In the genomic region with DNA sequence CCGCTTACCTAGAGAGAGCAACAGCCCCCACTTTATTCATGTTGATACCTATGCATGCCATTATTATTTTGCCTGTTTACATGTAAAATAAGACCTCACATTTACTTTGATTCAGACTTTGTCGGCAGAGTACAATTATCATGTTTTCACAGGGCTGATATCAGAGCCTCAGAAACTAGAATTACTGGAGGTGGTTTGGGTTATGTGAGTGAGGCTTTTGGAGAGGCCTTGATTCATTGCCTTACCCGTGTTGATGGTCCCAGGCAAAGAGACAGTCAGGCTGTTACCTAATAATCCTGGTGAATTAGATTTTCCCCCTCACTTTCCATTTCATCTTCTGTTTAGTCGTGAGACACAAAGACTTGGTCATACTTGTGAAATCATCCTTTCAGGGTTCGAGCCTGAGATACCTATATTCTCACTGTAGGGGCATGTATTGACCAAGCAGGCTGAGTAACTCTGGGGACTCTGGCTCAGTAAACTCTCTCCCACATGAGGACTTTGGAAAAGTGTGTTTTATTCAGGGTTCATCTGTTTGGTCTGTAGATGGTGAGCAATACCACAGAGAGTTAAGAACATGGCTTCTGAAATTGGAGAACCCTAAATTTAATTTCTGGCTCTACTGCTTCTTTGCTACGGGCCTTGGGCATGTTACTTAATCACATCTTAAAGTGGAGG, we compare ENCODE assay signal across 17 cellular contexts.
DNase-seq lines count a peak whose midpoint lies in the region; ATAC-seq and TF ChIP-seq lines count a peak whose summit lies in the region.
"Had no signal": no experiment of that assay in that cellular context is flagged by ENCODE, and none has a peak within 500 bp of the region (broad histone marks: within the 10 kb centered on the region; RNA-seq: fewer than 3 reads in every experiment).

No MANE protein-coding gene starts in this region.

- H3K9me3 ChIP-seq in mononuclear cell (ENCODE audit: low read depth, low read length) (no peaks in the 10 kb centered on the region), transverse colon (no peaks in the 10 kb centered on the region), A673 (ENCODE audit: low read depth, low read length, poor library complexity, severe bottlenecking) (no peaks in the 10 kb centered on the region)
- H3K9me3 ChIP-seq: pancreas had no signal

- H3K4me1 ChIP-seq in mononuclear cell (ENCODE audit: insufficient read depth, low read length) (peaks cover 72% of the 10 kb centered on the region), transverse colon (peaks cover 0 to 9% (median 7%) of the 10 kb centered on the region in 4 donors), A673 (ENCODE audit: insufficient read depth, low read length, poor library complexity, severe bottlenecking) (no peaks in the 10 kb centered on the region)

- no peaks in the 10 kb centered on the region for H3K9me3 Mint-ChIP-seq in activated naive CD8-positive, alpha-beta T cell treated with anti-CD3 and anti-CD28 coated beads, Interleukin-2, amount 50 U/mL, for 24 hours
- H3K9me3 Mint-ChIP-seq in activated naive CD8-positive, alpha-beta T cell treated with anti-CD3 and anti-CD28 coated beads for 36 hours, result no peaks in the 10 kb centered on the region
- H3K9me3 Mint-ChIP-seq in HFFc6, result peaks cover 4% of the 10 kb centered on the region; the same call in 1 of the 2 replicates

- peak; percentile 15 for DNase-seq in activated naive CD8-positive, alpha-beta T cell treated with anti-CD3 and anti-CD28 coated beads, Interleukin-2, amount 50 U/mL, for 24 hours
- no peak for DNase-seq in activated naive CD8-positive, alpha-beta T cell treated with anti-CD3 and anti-CD28 coated beads for 36 hours
- peak; percentile 24 for DNase-seq in MV-4-11 (lab: John Stamatoyannopoulos, UW)
- no peak for DNase-seq in transverse colon
- DNase-seq in A673 (ENCODE audit: low spot score), result no peak
- DNase-seq in HFFc6, result no peak
- DNase-seq: activated gamma-delta T cell treated with Interleukin-2 at 50 U/mL for 16 hours; dermis blood vessel endothelial cell; GM23248; kidney glomerular epithelial cell; NCI-H1930; NCI-H510A treated with DMSO at 0.1 percent for 48 hours; pancreas; stimulated activated naive CD4-positive, alpha-beta T cell had no signal

- POLR2A ChIA-PET in A673 (lab: Charles Lee; ENCODE audit: low non-redundant PET), result no interaction called here

- H3K36me3 Mint-ChIP-seq in activated naive CD8-positive, alpha-beta T cell treated with anti-CD3 and anti-CD28 coated beads, Interleukin-2, amount 50 U/mL, for 24 hours (ENCODE audit: low read depth), result peaks cover 23% of the 10 kb centered on the region
- peaks cover 25% of the 10 kb centered on the region for H3K36me3 Mint-ChIP-seq in activated naive CD8-positive, alpha-beta T cell treated with anti-CD3 and anti-CD28 coated beads for 36 hours
- H3K36me3 Mint-ChIP-seq in HFFc6 (ENCODE audit: low read depth), result no peaks in the 10 kb centered on the region

- no peaks in the 10 kb centered on the region for H3K27me3 Mint-ChIP-seq in activated naive CD8-positive, alpha-beta T cell treated with anti-CD3 and anti-CD28 coated beads, Interleukin-2, amount 50 U/mL, for 24 hours
- no peaks in the 10 kb centered on the region for H3K27me3 Mint-ChIP-seq in activated naive CD8-positive, alpha-beta T cell treated with anti-CD3 and anti-CD28 coated beads for 36 hours
- peaks cover 2% of the 10 kb centered on the region for H3K27me3 Mint-ChIP-seq in HFFc6 (ENCODE audit: insufficient read depth)

- H3K27ac Mint-ChIP-seq in activated naive CD8-positive, alpha-beta T cell treated with anti-CD3 and anti-CD28 coated beads, Interleukin-2, amount 50 U/mL, for 24 hours, result no peak overlapping the region
- no peak overlapping the region for H3K27ac Mint-ChIP-seq in activated naive CD8-positive, alpha-beta T cell treated with anti-CD3 and anti-CD28 coated beads for 36 hours
- no peak overlapping the region for H3K27ac Mint-ChIP-seq in HFFc6

- no peak for TF ChIP-seq POLR2A in transverse colon (IDR thresholded peaks at IDR 0.05)

- H3K4me3 ChIP-seq in mononuclear cell (ENCODE audit: low read length) (peak overlapping the region; percentile 95), transverse colon (peak overlapping the region in 2 of 4 donors; percentile 4 to 76), A673 (ENCODE audit: low read depth, low read length, poor library complexity, severe bottlenecking) (no peak overlapping the region)
- H3K4me3 ChIP-seq: GM23248, smooth muscle cell had no signal

- CTCF ChIA-PET in A673 (lab: Charles Lee), result no interaction called here

- ATAC-seq in activated naive CD8-positive, alpha-beta T cell treated with anti-CD3 and anti-CD28 coated beads, Interleukin-2, amount 50 U/mL, for 24 hours, result peak; percentile 39
- no peak for ATAC-seq in HG03342 (IDR thresholded peaks at IDR 0.05; ENCODE audit: unreplicated experiment)
- ATAC-seq: pancreas had no signal

- intact Hi-C loops in transverse colon (cut with DNase I; ENCODE audit: low total_unique reads) (no loop called here), A673 (cut with micrococcal nuclease; ENCODE audit: unreplicated experiment) (no loop called here)

- H3K36me3 ChIP-seq in transverse colon (no peaks in the 10 kb centered on the region), A673 (ENCODE audit: insufficient read depth, low read length, poor library complexity, severe bottlenecking) (no peaks in the 10 kb centered on the region)
- H3K36me3 ChIP-seq: pancreas had no signal

- peak overlapping the region in 3 of 4 donors; percentile 84 to 92 (median 90) for H3K27ac ChIP-seq in transverse colon
- no peak overlapping the region for H3K27ac ChIP-seq in A673 (ENCODE audit: low read depth, low read length, poor library complexity, severe bottlenecking)
- H3K27ac ChIP-seq: GM23248, pancreas had no signal

- H3K4me1 Mint-ChIP-seq in activated naive CD8-positive, alpha-beta T cell treated with anti-CD3 and anti-CD28 coated beads, Interleukin-2, amount 50 U/mL, for 24 hours, result peaks cover 29% of the 10 kb centered on the region
- peaks cover 27% of the 10 kb centered on the region for H3K4me1 Mint-ChIP-seq in activated naive CD8-positive, alpha-beta T cell treated with anti-CD3 and anti-CD28 coated beads for 36 hours
- peaks cover 22% of the 10 kb centered on the region for H3K4me1 Mint-ChIP-seq in HFFc6 (ENCODE audit: low read depth)

- no peak for TF ChIP-seq EP300 in transverse colon (IDR thresholded peaks at IDR 0.05; ENCODE audit: low read depth)

- WGBS in transverse colon (ENCODE audit: low coverage in 1 of 2), 2 donors, result 65 to 76% methylated on average over 4 to 6 of the region's 6 CpGs

- BruUV-seq in A673 (replicated peaks; lab: Mats Ljungman, UMichigan), result no TSS peak

- no peaks in the 10 kb centered on the region for H3K27me3 ChIP-seq in mononuclear cell (ENCODE audit: insufficient read depth, low read length)
- no peaks in the 10 kb centered on the region for H3K27me3 ChIP-seq in transverse colon
- peaks cover 99% of the 10 kb centered on the region for H3K27me3 ChIP-seq in A673 (replicated peaks; ENCODE audit: insufficient read depth, low read depth, low read length, poor library complexity)
- H3K27me3 ChIP-seq: pancreas had no signal

- in situ Hi-C loops in transverse colon (cut with MboI; ENCODE audit: low pct_ligation_motif_present in 1 of 4, low pct_unique_long_range_greater_than_20kb in 1 of 4, low sequenced_read_pairs in 3 of 4), result no loop called here

- TF ChIP-seq CTCF in transverse colon (IDR thresholded peaks at IDR 0.05) (no peak), A673 (conservative IDR thresholded peaks at IDR 0.05; ENCODE audit: low read depth, low read length) (no peak), HFFc6 (IDR thresholded peaks at IDR 0.05) (no peak)

- no peak overlapping the region for H3K4me3 Mint-ChIP-seq in activated naive CD8-positive, alpha-beta T cell treated with anti-CD3 and anti-CD28 coated beads, Interleukin-2, amount 50 U/mL, for 24 hours
- no peak overlapping the region for H3K4me3 Mint-ChIP-seq in activated naive CD8-positive, alpha-beta T cell treated with anti-CD3 and anti-CD28 coated beads for 36 hours
- no peak overlapping the region for H3K4me3 Mint-ChIP-seq in HFFc6

Comparison
In these comparisons a context has a peak if more than half of its experiments do, and no peak if none do; other contexts are left out.
1. DNase-seq: peak in activated naive CD8-positive, alpha-beta T cell treated with anti-CD3 and anti-CD28 coated beads, Interleukin-2, amount 50 U/mL, for 24 hours (single experiment) and MV-4-11 (single experiment); none in activated naive CD8-positive, alpha-beta T cell treated with anti-CD3 and anti-CD28 coated beads for 36 hours (single experiment), transverse colon (single experiment), A673 (single experiment) and HFFc6 (single experiment).